ENCODE assay signal across 14 cellular contexts in the genomic region with DNA sequence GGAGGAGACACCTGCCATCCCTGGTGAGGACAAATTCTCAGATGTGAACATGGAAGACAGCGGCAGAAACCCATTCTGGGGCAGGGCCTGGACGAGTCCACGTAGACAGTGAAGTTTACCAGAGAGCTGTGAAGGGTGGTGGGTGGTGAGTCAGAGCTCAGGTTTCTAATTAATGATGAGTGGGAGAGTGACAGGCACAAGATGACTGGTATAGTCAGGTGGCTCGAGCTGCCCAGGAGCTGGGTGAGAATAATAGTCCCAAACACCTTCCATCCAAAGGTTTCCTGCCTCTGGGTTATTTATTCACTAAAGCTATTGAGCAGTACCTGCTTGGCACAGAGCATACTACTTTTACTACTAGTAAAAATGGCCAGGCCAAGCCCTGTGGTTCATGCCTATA. TPM values are rescaled to one million over a fixed set of nuclear protein-coding genes. Genes with fewer than 3 reads are reported as not detected.
A peak's percentile ranks its signal among the peaks of the same experiment; 100 is the strongest.
DNase-seq lines count a peak whose midpoint lies in the region; ATAC-seq and TF ChIP-seq lines count a peak whose summit lies in the region.
"Had no signal": no experiment of that assay in that cellular context is flagged by ENCODE, and none has a peak within 500 bp of the region (broad histone marks: within the 10 kb centered on the region; RNA-seq: fewer than 3 reads in every experiment).

No MANE protein-coding gene starts in this region.

- TF ChIP-seq POLR2A in Peyer's patch (IDR thresholded peaks at IDR 0.05): peak in 1 of 2 donors; percentile 74

- H3K4me2 ChIP-seq in Karpas-422 (ENCODE audit: low read depth, low read length, poor library complexity, severe bottlenecking): no peak overlapping the region

- H3K4me3 ChIP-seq in Peyer's patch: no peak overlapping the region
- H3K4me3 ChIP-seq in WERI-Rb-1 (ENCODE audit: low read depth, low read length): no peak overlapping the region
- no peak overlapping the region for H3K4me3 ChIP-seq in Karpas-422 (ENCODE audit: low read length)
- H3K4me3 ChIP-seq: gastrocnemius medialis had no signal

- ATAC-seq in GM18511 (IDR thresholded peaks at IDR 0.05; ENCODE audit: unreplicated experiment) (peak; percentile 64), HG02938 (IDR thresholded peaks at IDR 0.05; ENCODE audit: unreplicated experiment) (no peak), HG02623 (IDR thresholded peaks at IDR 0.05; ENCODE audit: unreplicated experiment) (no peak)
- ATAC-seq: gastrocnemius medialis, sciatic nerve had no signal

- H3K9me3 ChIP-seq in Peyer's patch (no peaks in the 10 kb centered on the region), WERI-Rb-1 (ENCODE audit: severe bottlenecking) (no peaks in the 10 kb centered on the region), Karpas-422 (ENCODE audit: low read length) (no peaks in the 10 kb centered on the region)
- H3K9me3 ChIP-seq: gastrocnemius medialis had no signal

- peak overlapping the region in 3 of 4 donors; percentile 51 to 96 (median 76) for H3K27ac ChIP-seq in Peyer's patch
- H3K27ac ChIP-seq in WERI-Rb-1: no peak overlapping the region
- H3K27ac ChIP-seq in Karpas-422 (ENCODE audit: low read length): no peak overlapping the region
- H3K27ac ChIP-seq: gastrocnemius medialis had no signal

- no peaks in the 10 kb centered on the region for H4K20me1 ChIP-seq in Karpas-422 (ENCODE audit: insufficient read depth, low read depth, low read length)

- TF ChIP-seq CTCF in Peyer's patch (IDR thresholded peaks at IDR 0.05): no peak
- no peak for TF ChIP-seq CTCF in WERI-Rb-1 (IDR thresholded peaks at IDR 0.05; ENCODE audit: low read depth, low read length)

- H3K9me2 ChIP-seq in Karpas-422 (replicated peaks; ENCODE audit: insufficient read depth, low read length): no peaks in the 10 kb centered on the region

- H3K27me3 ChIP-seq in Peyer's patch (no peaks in the 10 kb centered on the region), WERI-Rb-1 (ENCODE audit: insufficient read depth, low read depth, severe bottlenecking) (no peaks in the 10 kb centered on the region), Karpas-422 (ENCODE audit: low read length) (no peaks in the 10 kb centered on the region)
- H3K27me3 ChIP-seq: gastrocnemius medialis had no signal

- no peak overlapping the region for H2AFZ ChIP-seq in Karpas-422 (ENCODE audit: low read length)

- DNase-seq in COLO668 (lab: John Stamatoyannopoulos, UW; ENCODE audit: unreplicated experiment) (peak; percentile 81), Peyer's patch (peak in 2 of 3 donors; percentile 64 to 80), glomerular visceral epithelial cell (ENCODE audit: extremely low spot score) (peak; percentile 70), WERI-Rb-1 (no peak), Karpas-422 (no peak)
- DNase-seq: activated effector memory CD4-positive, alpha-beta T cell treated with anti-CD3 and anti-CD28 coated beads, Interleukin-2, amount 50 U/mL, for 16 hours; CD4-positive, alpha-beta memory T cell; gastrocnemius medialis; mesenchymal stem cell; NCI-H748 treated with DMSO at 0.1 percent for 48 hours had no signal

- H3K36me3 ChIP-seq in Peyer's patch (no peaks in the 10 kb centered on the region), WERI-Rb-1 (no peaks in the 10 kb centered on the region), Karpas-422 (ENCODE audit: insufficient read depth, low read length) (no peaks in the 10 kb centered on the region)
- H3K36me3 ChIP-seq: gastrocnemius medialis had no signal

- no peak overlapping the region for H3K9ac ChIP-seq in Karpas-422 (ENCODE audit: low read length)

- H3K4me1 ChIP-seq in Peyer's patch (peaks cover 0 to 22% (median 0%) of the 10 kb centered on the region in 4 donors), Karpas-422 (ENCODE audit: low read length) (peaks cover 3% of the 10 kb centered on the region)
- H3K4me1 ChIP-seq: gastrocnemius medialis had no signal

- no peaks in the 10 kb centered on the region for H3K79me2 ChIP-seq in Karpas-422 (ENCODE audit: low read length)

RNA-seq across cellular contexts. Expression of gene TLDC2, which starts 6.0 kb away (rescaled TPM):
- total RNA-seq in Peyer's patch: 100 to 1,000 TPM in 2 of 4 donors, 10 to 100 TPM in 2; 22.3 to 114 (median 70.1) TPM
- 0.69 TPM in 1 of 2 replicates, not detected in the other for total RNA-seq in Karpas-422 (2014; rRNA removed; shearing (Covaris generic); ENCODE audit: low replicate concordance)
- total RNA-seq: CD4-positive, alpha-beta memory T cell; gastrocnemius medialis had no signal

Comparison
In these comparisons a context has a peak if more than half of its experiments do, and no peak if none do; other contexts are left out.
1. DNase-seq: peak in COLO668 (single experiment), Peyer's patch (2 of 3) and glomerular visceral epithelial cell (single experiment); none in WERI-Rb-1 (single experiment) and Karpas-422 (single experiment).
2. H3K27ac ChIP-seq: peak in Peyer's patch (3 of 4); none in WERI-Rb-1 (single experiment) and Karpas-422 (single experiment).
3. RNA of gene TLDC2, which starts 6.0 kb away (total RNA-seq): 22.3 to 114 TPM in Peyer's patch; 0.69 TPM in Karpas-422; every median in the first group is over 10 times any median in the second.